Comparison of ENCODE assay signal across 29 cellular contexts in genomic region chr12:117030187-117030896, GRCh38.
DNase-seq lines count a peak whose midpoint lies in the region; ATAC-seq and TF ChIP-seq lines count a peak whose summit lies in the region.
"Had no signal": no experiment of that assay in that cellular context is flagged by ENCODE, and none has a peak within 500 bp of the region (broad histone marks: within the 10 kb centered on the region; RNA-seq: fewer than 3 reads in every experiment).

No MANE protein-coding gene starts in this region.

- H3K4me2 ChIP-seq in GM23338 = no peak overlapping the region
- H3K4me2 ChIP-seq: smooth muscle cell had no signal

- no peak overlapping the region for H3K9ac ChIP-seq in endocrine pancreas (ENCODE audit: control insufficient read depth, insufficient read depth, low read length)
- H3K9ac ChIP-seq: GM23248 had no signal

- H3K4me1 ChIP-seq in Caco-2 = peaks cover 24% of the 10 kb centered on the region
- H3K4me1 ChIP-seq in GM23338 (ENCODE audit: insufficient read depth) = no peaks in the 10 kb centered on the region
- H3K4me1 ChIP-seq in endocrine pancreas (ENCODE audit: control insufficient read depth, insufficient read depth, low read length) = no peaks in the 10 kb centered on the region
- H3K4me1 ChIP-seq in transverse colon = peaks cover 0 to 16% (median 7%) of the 10 kb centered on the region in 4 donors

- no peak for TF ChIP-seq EP300 in transverse colon (IDR thresholded peaks at IDR 0.05; ENCODE audit: low read depth)

- H3K36me3 ChIP-seq in Caco-2 (ENCODE audit: control insufficient read depth, insufficient read depth, low read length) (peaks cover 3% of the 10 kb centered on the region; the same call in 1 of the 2 replicates), GM23338 (ENCODE audit: insufficient read depth) (no peaks in the 10 kb centered on the region; the same call in 1 of the 2 replicates), endocrine pancreas (ENCODE audit: control insufficient read depth, insufficient read depth, low read length) (no peaks in the 10 kb centered on the region), transverse colon (peaks cover 0 to 10% (median 2%) of the 10 kb centered on the region in 4 donors)

- peaks cover 10% of the 10 kb centered on the region; the same call in 1 of the 2 replicates for H3F3A ChIP-seq in GM23338 (replicated peaks; ENCODE audit: low read depth)

- H3K27me3 Mint-ChIP-seq in Caco-2 (ENCODE audit: insufficient read depth, unreplicated experiment) = no peaks in the 10 kb centered on the region
- H3K27me3 Mint-ChIP-seq in GM23338 (ENCODE audit: insufficient read depth, low read depth, poor library complexity) = peaks cover 7% of the 10 kb centered on the region
- H3K27me3 Mint-ChIP-seq in nephron progenitor cell (ENCODE audit: low read depth, poor library complexity) = peaks cover 2% of the 10 kb centered on the region
- H3K27me3 Mint-ChIP-seq in immature natural killer cell (ENCODE audit: low read depth in 3 of 3) = peaks cover 0 to 4% (median 0%) of the 10 kb centered on the region in 3 donors
- H3K27me3 Mint-ChIP-seq: activated naive CD8-positive, alpha-beta T cell had no signal

- H2AFZ ChIP-seq in GM23338 = no peak overlapping the region
- H2AFZ ChIP-seq: GM23248 had no signal

- CTCF ChIA-PET in Caco-2 (lab: Charles Lee) = no interaction called here

- H3K4me1 Mint-ChIP-seq in Caco-2 (ENCODE audit: low read depth, unreplicated experiment) (peaks cover 9% of the 10 kb centered on the region), GM23338 (peaks cover 26% of the 10 kb centered on the region), nephron progenitor cell (peaks cover 60% of the 10 kb centered on the region), immature natural killer cell (peaks cover 24 to 29% of the 10 kb centered on the region in 2 donors)

- no peak for TF ChIP-seq CTCF in Caco-2 (IDR thresholded peaks at IDR 0.05; ENCODE audit: insufficient read depth in 1 of 2, low read depth in 1 of 2, low read length in 1 of 2, severe bottlenecking in 1 of 2, unreplicated experiment in 1 of 2)
- TF ChIP-seq CTCF in GM23338 (conservative IDR thresholded peaks at IDR 0.05; ENCODE audit: low read depth in 2 of 2) = no peak
- TF ChIP-seq CTCF in nephron progenitor cell (IDR thresholded peaks at IDR 0.05) = no peak
- no peak for TF ChIP-seq CTCF in transverse colon (IDR thresholded peaks at IDR 0.05)

- H3K27me3 ChIP-seq in Caco-2 (replicated peaks; ENCODE audit: control insufficient read depth, insufficient read depth, low read length) (no peaks in the 10 kb centered on the region), GM23338 (ENCODE audit: insufficient read depth) (no peaks in the 10 kb centered on the region), endocrine pancreas (ENCODE audit: control insufficient read depth, insufficient read depth, low read length) (no peaks in the 10 kb centered on the region), transverse colon (peaks cover 22% of the 10 kb centered on the region)
- H3K27me3 ChIP-seq: upper lobe of left lung had no signal

- BruUV-seq in Caco-2 (replicated peaks; lab: Mats Ljungman, UMichigan) = no TSS peak

- H3K36me3 Mint-ChIP-seq in Caco-2 (ENCODE audit: insufficient read depth, unreplicated experiment) = peaks cover 26% of the 10 kb centered on the region
- H3K36me3 Mint-ChIP-seq in GM23338 (ENCODE audit: low read depth) = peaks cover 18% of the 10 kb centered on the region
- peaks cover 23% of the 10 kb centered on the region for H3K36me3 Mint-ChIP-seq in nephron progenitor cell (ENCODE audit: low read depth)
- H3K36me3 Mint-ChIP-seq in immature natural killer cell = peaks cover 8 to 30% (median 18%) of the 10 kb centered on the region in 3 donors
- H3K36me3 Mint-ChIP-seq: activated naive CD8-positive, alpha-beta T cell had no signal

- no peak overlapping the region for H3K4me3 Mint-ChIP-seq in Caco-2 (ENCODE audit: unreplicated experiment)
- H3K4me3 Mint-ChIP-seq in GM23338 = no peak overlapping the region
- H3K4me3 Mint-ChIP-seq in nephron progenitor cell = no peak overlapping the region
- H3K4me3 Mint-ChIP-seq in immature natural killer cell = no peak overlapping the region
- H3K4me3 Mint-ChIP-seq: activated naive CD8-positive, alpha-beta T cell; HFFc6; naive thymus-derived CD4-positive, alpha-beta T cell; T-cell had no signal

- H3K9me3 Mint-ChIP-seq in Caco-2 (ENCODE audit: unreplicated experiment) = no peaks in the 10 kb centered on the region
- H3K9me3 Mint-ChIP-seq in GM23338 = no peaks in the 10 kb centered on the region; the same call in 2 of the 3 replicates
- H3K9me3 Mint-ChIP-seq in nephron progenitor cell = no peaks in the 10 kb centered on the region
- no peaks in the 10 kb centered on the region for H3K9me3 Mint-ChIP-seq in immature natural killer cell
- H3K9me3 Mint-ChIP-seq: HFFc6; naive thymus-derived CD4-positive, alpha-beta T cell; T-cell had no signal

- in situ Hi-C loops in transverse colon (cut with MboI; ENCODE audit: low pct_ligation_motif_present in 1 of 4, low pct_unique_long_range_greater_than_20kb in 1 of 4, low sequenced_read_pairs in 3 of 4) = no loop called here

- WGBS in transverse colon (ENCODE audit: low coverage in 1 of 2), 2 donors = 84 to 85% methylated on average over 7 to 19 of the region's 19 CpGs

- H3K27ac Mint-ChIP-seq in Caco-2 (ENCODE audit: unreplicated experiment) = peak overlapping the region; percentile 72
- no peak overlapping the region for H3K27ac Mint-ChIP-seq in GM23338
- peak overlapping the region; percentile 22 for H3K27ac Mint-ChIP-seq in nephron progenitor cell
- H3K27ac Mint-ChIP-seq in immature natural killer cell = peak overlapping the region in 2 of 6 donors; percentile 17 to 38
- H3K27ac Mint-ChIP-seq: activated naive CD8-positive, alpha-beta T cell; HFFc6; T-cell had no signal

- no peak for ATAC-seq in GM23338
- ATAC-seq: naive thymus-derived CD4-positive, alpha-beta T cell; Panc1; T-cell had no signal

- no peak for DNase-seq in Caco-2
- no peak for DNase-seq in GM23338 (ENCODE audit: low spot score)
- no peak for DNase-seq in nephron progenitor cell
- no peak for DNase-seq in DMS153 treated with DMSO at 0.1 percent for 48 hours (lab: John Stamatoyannopoulos, UW; ENCODE audit: unreplicated experiment)
- no peak for DNase-seq in immature natural killer cell
- no peak for DNase-seq in transverse colon
- DNase-seq: activated CD4-positive, alpha-beta T cell treated with anti-CD3 and anti-CD28 coated beads, Interleukin-2, amount 50 U/mL, for 48 hours; activated CD4-positive, CD25-positive, alpha-beta regulatory T cell; activated CD8-positive, alpha-beta memory T cell treated with anti-CD3 and anti-CD28 coated beads, Interleukin-2, amount 50 U/mL, for 4 hours; anterior cingulate cortex; C1 segment of cervical spinal cord; cerebellar nuclear complex; COR-L47; DND-41; GM23248; HFFc6; Kasumi-1; midbrain; MV-4-11; naive thymus-derived CD4-positive, alpha-beta T cell; NCI-H2171 treated with DMSO at 0.1 percent for 48 hours; NCI-H524 treated with DMSO at 0.1 percent for 48 hours; stimulated activated CD4-positive, alpha-beta T cell treated with anti-CD3 and anti-CD28 coated beads, Interleukin-2, amount 100 ng/mL, for 24 hours; upper lobe of left lung had no signal

- no peaks in the 10 kb centered on the region for H4K20me1 ChIP-seq in GM23338 (replicated peaks; ENCODE audit: insufficient read depth)

- H3K27ac ChIP-seq in GM23338 (ENCODE audit: low read depth) = peak overlapping the region; percentile 19; the same call in 1 of the 2 replicates
- no peak overlapping the region for H3K27ac ChIP-seq in transverse colon
- H3K27ac ChIP-seq: GM23248, upper lobe of left lung had no signal

- no peak for TF ChIP-seq POLR2A in transverse colon (IDR thresholded peaks at IDR 0.05)

- no peaks in the 10 kb centered on the region for H3K79me2 ChIP-seq in GM23338 (replicated peaks; ENCODE audit: insufficient read depth)

- POLR2A ChIA-PET in Caco-2 (lab: Charles Lee) = no interaction called here

- H3K9me3 ChIP-seq in Caco-2 = no peaks in the 10 kb centered on the region
- no peaks in the 10 kb centered on the region for H3K9me3 ChIP-seq in endocrine pancreas (ENCODE audit: control insufficient read depth, low read length)
- no peaks in the 10 kb centered on the region for H3K9me3 ChIP-seq in transverse colon
- H3K9me3 ChIP-seq: upper lobe of left lung had no signal

- no peak overlapping the region for H3K4me3 ChIP-seq in Caco-2 (ENCODE audit: low read depth, low read length)
- H3K4me3 ChIP-seq in GM23338 = no peak overlapping the region
- H3K4me3 ChIP-seq in endocrine pancreas (ENCODE audit: control insufficient read depth, insufficient read depth, low read length) = peak overlapping the region; percentile 27
- H3K4me3 ChIP-seq in transverse colon = no peak overlapping the region
- H3K4me3 ChIP-seq: GM23248, smooth muscle cell, upper lobe of left lung had no signal

- intact Hi-C loops in Caco-2 (cut with micrococcal nuclease; ENCODE audit: unreplicated experiment) = no loop called here
- intact Hi-C loops in transverse colon (cut with DNase I; ENCODE audit: low total_unique reads) = no loop called here

- H3K9me2 ChIP-seq in GM23338 (ENCODE audit: insufficient read depth) = no peaks in the 10 kb centered on the region

TF ChIP-seq in GM23338, 12 proteins besides CTCF, POLR2A, EP300 and RAD21 (continues in another document):
- no peak for TF ChIP-seq STAT1 (IDR thresholded peaks at IDR 0.05; ENCODE audit: unreplicated experiment)
- no peak for TF ChIP-seq EZH2phosphoT487 (IDR thresholded peaks at IDR 0.05; ENCODE audit: unreplicated experiment)
- TF ChIP-seq ETS1 (IDR thresholded peaks at IDR 0.05) = no peak
- no peak for TF ChIP-seq NANOG (IDR thresholded peaks at IDR 0.05; ENCODE audit: borderline replicate concordance)
